8 cellular contexts compared by ENCODE assay signal in genomic region chr2:152925540-152926448, GRCh38.
A peak's percentile ranks its signal among the peaks of the same experiment; 100 is the strongest.
DNase-seq lines count a peak whose midpoint lies in the region; ATAC-seq and TF ChIP-seq lines count a peak whose summit lies in the region.

No MANE protein-coding gene starts in this region.

- DNase-seq in DMS114 treated with DMSO at 0.1 percent for 48 hours (lab: John Stamatoyannopoulos, UW; ENCODE audit: unreplicated experiment) (peak; percentile 7), GM19240 (ENCODE audit: insufficient read length, low spot score) (peak; percentile 10), NCI-H2196 (lab: John Stamatoyannopoulos, UW; ENCODE audit: unreplicated experiment) (peak; percentile 61), foreskin keratinocyte (peak; percentile 44 to 69), pulmonary artery endothelial cell (ENCODE audit: low read depth, low spot score) (peak; percentile 3), AG08395 (ENCODE audit: low spot score) (no peak)
- DNase-seq in activated CD4-positive, alpha-beta T cell treated with anti-CD3 and anti-CD28 coated beads, Interleukin-2, amount 50 U/mL, for 48 hours, result peak; percentile 58 to 68

- ATAC-seq in HG03139 (IDR thresholded peaks at IDR 0.05; ENCODE audit: unreplicated experiment) (peak; percentile 94), foreskin keratinocyte (peak; percentile 78)

- peak; percentile 81 for TF ChIP-seq CTCF in foreskin keratinocyte (conservative IDR thresholded peaks at IDR 0.05)

- H3K4me1 ChIP-seq in foreskin keratinocyte, result no peaks in the 10 kb centered on the region

- H3K27ac ChIP-seq in foreskin keratinocyte, result no peak overlapping the region

- H3K27me3 ChIP-seq in foreskin keratinocyte, result no peaks in the 10 kb centered on the region
